In genomic region chr17:77881545-77881944, GRCh38 we compare ENCODE assay signal across 8 cellular contexts.
A peak's percentile ranks its signal among the peaks of the same experiment; 100 is the strongest.
DNase-seq lines count a peak whose midpoint lies in the region; ATAC-seq and FAIRE-seq lines count a peak whose summit lies in the region.

No MANE protein-coding gene starts in this region.

- peak; percentile 99 for FAIRE-seq in GM19239 (lab: Jason Lieb, UNC)

- H3K36me3 Mint-ChIP-seq in activated naive CD8-positive, alpha-beta T cell treated with anti-CD3 and anti-CD28 coated beads, Interleukin-2, amount 50 U/mL, for 24 hours (ENCODE audit: low read depth), result peaks cover 5% of the 10 kb centered on the region

- H3K9me3 Mint-ChIP-seq in activated naive CD8-positive, alpha-beta T cell treated with anti-CD3 and anti-CD28 coated beads, Interleukin-2, amount 50 U/mL, for 24 hours, result no peaks in the 10 kb centered on the region

- H3K27me3 Mint-ChIP-seq in activated naive CD8-positive, alpha-beta T cell treated with anti-CD3 and anti-CD28 coated beads, Interleukin-2, amount 50 U/mL, for 24 hours, result peaks cover 2% of the 10 kb centered on the region

- H3K4me1 Mint-ChIP-seq in activated naive CD8-positive, alpha-beta T cell treated with anti-CD3 and anti-CD28 coated beads, Interleukin-2, amount 50 U/mL, for 24 hours, result peaks cover 80% of the 10 kb centered on the region

- peak; percentile 83 for ATAC-seq in HG03103 (IDR thresholded peaks at IDR 0.05; ENCODE audit: low read depth, unreplicated experiment)
- peak; percentile 61 for ATAC-seq in activated naive CD8-positive, alpha-beta T cell treated with anti-CD3 and anti-CD28 coated beads, Interleukin-2, amount 50 U/mL, for 24 hours

- peak overlapping the region; percentile 65 for H3K4me3 Mint-ChIP-seq in activated naive CD8-positive, alpha-beta T cell treated with anti-CD3 and anti-CD28 coated beads, Interleukin-2, amount 50 U/mL, for 24 hours

- DNase-seq in GM19239 (ENCODE audit: insufficient read length, low spot score) (peak; percentile 96), SKM-1 treated with dmso at 0.1 percent for 144 hours (lab: John Stamatoyannopoulos, UW; ENCODE audit: unreplicated experiment) (peak; percentile 89), iris pigment epithelial cell (ENCODE audit: low read depth) (peak; percentile 86), NCI-H345 treated with DMSO at 0.1 percent for 48 hours (lab: John Stamatoyannopoulos, UW; ENCODE audit: unreplicated experiment) (no peak), DMS153 (lab: John Stamatoyannopoulos, UW) (no peak)
- DNase-seq in activated naive CD8-positive, alpha-beta T cell treated with anti-CD3 and anti-CD28 coated beads, Interleukin-2, amount 50 U/mL, for 24 hours, result peak; percentile 75
- DNase-seq in stimulated activated CD4-positive, alpha-beta T cell treated with anti-CD3 and anti-CD28 coated beads, Interleukin-4, amount 100 ng/mL, for 1 hour, result peak; percentile 42

- H3K27ac Mint-ChIP-seq in activated naive CD8-positive, alpha-beta T cell treated with anti-CD3 and anti-CD28 coated beads, Interleukin-2, amount 50 U/mL, for 24 hours, result peak overlapping the region; percentile 60

Comparison
In these comparisons a context has a peak if more than half of its experiments do, and no peak if none do; other contexts are left out.
1. DNase-seq: peak in GM19239 (single experiment), SKM-1 treated with dmso at 0.1 percent for 144 hours (single experiment), activated naive CD8-positive, alpha-beta T cell treated with anti-CD3 and anti-CD28 coated beads, Interleukin-2, amount 50 U/mL, for 24 hours (single experiment), iris pigment epithelial cell (single experiment) and stimulated activated CD4-positive, alpha-beta T cell treated with anti-CD3 and anti-CD28 coated beads, Interleukin-4, amount 100 ng/mL, for 1 hour (single experiment); none in NCI-H345 treated with DMSO at 0.1 percent for 48 hours (single experiment) and DMS153 (single experiment).